ENCODE assay signal across 24 cellular contexts in the genomic region with DNA sequence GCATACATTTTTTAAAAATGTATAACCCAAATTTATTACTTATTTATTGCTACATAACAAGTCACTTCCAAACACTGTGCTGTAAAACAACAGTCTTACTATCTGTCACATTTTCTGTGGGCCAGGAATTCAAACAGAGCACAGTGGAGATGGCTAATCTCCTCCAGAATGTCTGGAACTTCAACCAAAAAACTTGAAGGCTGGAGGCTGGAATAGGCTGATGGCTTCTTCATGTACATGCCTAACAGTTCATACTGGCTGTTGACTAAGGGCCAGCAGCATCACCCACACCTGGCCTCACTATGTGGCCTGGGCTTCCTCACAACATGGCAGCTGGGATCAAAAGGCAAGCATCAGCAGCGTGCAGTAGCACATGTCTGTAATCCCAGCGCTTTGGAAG.
"Had no signal": no experiment of that assay in that cellular context is flagged by ENCODE, and none has a peak within 500 bp of the region (broad histone marks: within the 10 kb centered on the region; RNA-seq: fewer than 3 reads in every experiment).

No MANE protein-coding gene starts in this region.

- H2AFZ ChIP-seq: PC-9 had no signal

- H3K27me3 ChIP-seq: adrenal gland, brain microvascular endothelial cell had no signal

- DNase-seq: activated CD4-positive, alpha-beta T cell treated with anti-CD3 and anti-CD28 coated beads, Interleukin-2, amount 10 ng/mL, durations not matched to agents 24 days and 14 days; activated CD4-positive, alpha-beta T cell treated with anti-CD3 and anti-CD28 coated beads, Interleukin-2, amount 50 U/mL, for 4 hours; activated CD8-positive, alpha-beta T cell treated with anti-CD3 and anti-CD28 coated beads, Interleukin-2, amount 10 ng/mL, durations not matched to agents 7 days and 5 days; activated gamma-delta T cell treated with Interleukin-2 at 50 U/mL for 16 hours; activated naive CD4-positive, alpha-beta T cell treated with anti-CD3 and anti-CD28 coated beads for 36 hours; activated T-cell treated with anti-CD3 and anti-CD28 coated beads, Interleukin-2, amount 50 U/mL, for 24 hours; adrenal gland; central memory CD4-positive, alpha-beta T cell; KG1; MM.1S; MV-4-11; NCI-H1092; NCI-H1436 treated with DMSO at 0.1 percent for 48 hours; NCI-H1694 treated with DMSO at 0.1 percent for 48 hours; NCI-H2029; NCI-H510A; NCI-H526; NCI-H748 treated with DMSO at 0.1 percent for 48 hours; NK-92 treated with Interleukin-12 subunit alpha and Interleukin-12 subunit beta, amount 100 ng/mL, for 24 hours; PC-9; Right ventricle myocardium superior; T1000 had no signal

- H3K4me2 ChIP-seq: PC-9 had no signal

- ATAC-seq: activated CD8-positive, alpha-beta T cell treated with anti-CD3 and anti-CD28 coated beads, Interleukin-2, amount 10 ng/mL, durations not matched to agents 7 days and 5 days; activated naive CD4-positive, alpha-beta T cell treated with anti-CD3 and anti-CD28 coated beads, Interleukin-2, amount 50 U/mL, for 72 hours had no signal

- H3K4me1 ChIP-seq: adrenal gland had no signal

- H3K27ac ChIP-seq: adrenal gland, brain microvascular endothelial cell, PC-9 had no signal

- H3K4me3 ChIP-seq: adrenal gland, PC-9 had no signal

- H3K9me3 ChIP-seq: adrenal gland had no signal

- H3K36me3 ChIP-seq: adrenal gland, brain microvascular endothelial cell had no signal
